1 cellular context compared by ENCODE assay signal in the genomic region with DNA sequence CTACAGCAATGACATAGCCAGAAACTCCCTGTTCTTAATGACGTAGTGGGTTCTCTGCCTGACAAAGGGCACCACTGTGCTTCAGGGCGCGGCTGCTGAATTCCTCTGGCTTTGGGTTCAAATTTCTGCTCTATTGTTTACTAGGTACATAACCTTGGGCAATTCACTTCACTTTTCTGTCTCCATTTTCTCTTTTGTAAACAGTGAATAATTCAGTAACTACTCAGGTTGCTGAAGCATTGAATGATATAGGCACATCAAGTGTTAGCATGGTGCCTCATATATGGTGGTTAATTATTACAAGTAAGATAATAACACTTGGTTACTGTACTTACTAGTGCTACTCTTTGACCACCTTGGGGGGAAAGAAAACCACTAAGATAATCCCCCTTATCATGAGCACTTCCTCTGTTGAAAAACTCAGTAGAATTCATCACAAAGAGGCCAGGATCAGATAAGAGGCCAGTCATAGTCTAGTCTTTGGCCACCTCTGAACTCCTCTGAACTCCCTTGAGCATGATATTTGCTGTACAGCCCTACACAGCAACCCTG.
TF ChIP-seq lines count a peak whose summit lies in the region.

No MANE protein-coding gene starts in this region.

TF ChIP-seq in HepG2, 621 proteins besides CTCF, POLR2A, EP300 and RAD21 (continued from another document and continues in another):
- TF ChIP-seq, protein P1, sequence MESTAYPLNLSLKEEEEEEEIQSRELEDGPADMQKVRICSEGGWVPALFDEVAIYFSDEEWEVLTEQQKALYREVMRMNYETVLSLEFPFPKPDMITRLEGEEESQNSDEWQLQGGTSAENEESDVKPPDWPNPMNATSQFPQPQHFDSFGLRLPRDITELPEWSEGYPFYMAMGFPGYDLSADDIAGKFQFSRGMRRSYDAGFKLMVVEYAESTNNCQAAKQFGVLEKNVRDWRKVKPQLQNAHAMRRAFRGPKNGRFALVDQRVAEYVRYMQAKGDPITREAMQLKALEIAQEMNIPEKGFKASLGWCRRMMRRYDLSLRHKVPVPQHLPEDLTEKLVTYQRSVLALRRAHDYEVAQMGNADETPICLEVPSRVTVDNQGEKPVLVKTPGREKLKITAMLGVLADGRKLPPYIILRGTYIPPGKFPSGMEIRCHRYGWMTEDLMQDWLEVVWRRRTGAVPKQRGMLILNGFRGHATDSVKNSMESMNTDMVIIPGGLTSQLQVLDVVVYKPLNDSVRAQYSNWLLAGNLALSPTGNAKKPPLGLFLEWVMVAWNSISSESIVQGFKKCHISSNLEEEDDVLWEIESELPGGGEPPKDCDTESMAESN (CRISPR knock-in tag; conservative IDR thresholded peaks at IDR 0.05): 0 out of 2 replicates have a peak, but pooled peaks have one; percentile 29
- TF ChIP-seq PCBP2 (optimal IDR thresholded peaks at IDR 0.05; ENCODE audit: low read depth, low read length, poor library complexity, severe bottlenecking) (no peak), IKZF4 (CRISPR knock-in tag; IDR thresholded peaks at IDR 0.05; ENCODE audit: borderline replicate concordance, low read depth, not compliant biosample characterization) (no peak), ZNF557 (CRISPR knock-in tag; IDR thresholded peaks at IDR 0.05) (no peak), ZNF878 (CRISPR knock-in tag; IDR thresholded peaks at IDR 0.05) (peak; percentile 78; the same call in 1 of the 2 replicates), GABPA (IDR thresholded peaks at IDR 0.05; ENCODE audit: low read depth, low read length) (no peak), GABPA (CRISPR knock-in tag; IDR thresholded peaks at IDR 0.05; ENCODE audit: low read depth) (no peak), ZNF570 (CRISPR knock-in tag; IDR thresholded peaks at IDR 0.05; ENCODE audit: borderline replicate concordance) (no peak), ZNF564 (CRISPR knock-in tag; IDR thresholded peaks at IDR 0.05) (peak; percentile 28; the same call in 1 of the 2 replicates), ZNF136 (CRISPR knock-in tag; IDR thresholded peaks at IDR 0.05; ENCODE audit: low read depth) (no peak), REXO4 (CRISPR knock-in tag; IDR thresholded peaks at IDR 0.05; ENCODE audit: borderline replicate concordance) (no peak), ARNTL (CRISPR knock-in tag; IDR thresholded peaks at IDR 0.05) (no peak), ZNF230 (CRISPR knock-in tag; IDR thresholded peaks at IDR 0.05) (no peak), MTF1 (CRISPR knock-in tag; IDR thresholded peaks at IDR 0.05) (no peak), MYC (CRISPR knock-in tag; IDR thresholded peaks at IDR 0.05; ENCODE audit: borderline replicate concordance) (no peak), TSC22D2 (CRISPR knock-in tag; IDR thresholded peaks at IDR 0.05; ENCODE audit: borderline replicate concordance) (no peak), ZNF547 (CRISPR knock-in tag; IDR thresholded peaks at IDR 0.05) (no peak), ZNF251 (CRISPR knock-in tag; IDR thresholded peaks at IDR 0.05) (no peak), ARNT (IDR thresholded peaks at IDR 0.05) (no peak), DNMT3B (CRISPR knock-in tag; conservative IDR thresholded peaks at IDR 0.05) (no peak)
- TF ChIP-seq, protein P2, sequence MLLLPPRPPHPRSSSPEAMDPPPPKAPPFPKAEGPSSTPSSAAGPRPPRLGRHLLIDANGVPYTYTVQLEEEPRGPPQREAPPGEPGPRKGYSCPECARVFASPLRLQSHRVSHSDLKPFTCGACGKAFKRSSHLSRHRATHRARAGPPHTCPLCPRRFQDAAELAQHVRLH (CRISPR knock-in tag; IDR thresholded peaks at IDR 0.05; ENCODE audit: borderline replicate concordance, low read depth): no peak
- TF ChIP-seq, protein P3, sequence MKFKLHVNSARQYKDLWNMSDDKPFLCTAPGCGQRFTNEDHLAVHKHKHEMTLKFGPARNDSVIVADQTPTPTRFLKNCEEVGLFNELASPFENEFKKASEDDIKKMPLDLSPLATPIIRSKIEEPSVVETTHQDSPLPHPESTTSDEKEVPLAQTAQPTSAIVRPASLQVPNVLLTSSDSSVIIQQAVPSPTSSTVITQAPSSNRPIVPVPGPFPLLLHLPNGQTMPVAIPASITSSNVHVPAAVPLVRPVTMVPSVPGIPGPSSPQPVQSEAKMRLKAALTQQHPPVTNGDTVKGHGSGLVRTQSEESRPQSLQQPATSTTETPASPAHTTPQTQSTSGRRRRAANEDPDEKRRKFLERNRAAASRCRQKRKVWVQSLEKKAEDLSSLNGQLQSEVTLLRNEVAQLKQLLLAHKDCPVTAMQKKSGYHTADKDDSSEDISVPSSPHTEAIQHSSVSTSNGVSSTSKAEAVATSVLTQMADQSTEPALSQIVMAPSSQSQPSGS (CRISPR knock-in tag; IDR thresholded peaks at IDR 0.05): peak; percentile 91
- TF ChIP-seq, protein P4, sequence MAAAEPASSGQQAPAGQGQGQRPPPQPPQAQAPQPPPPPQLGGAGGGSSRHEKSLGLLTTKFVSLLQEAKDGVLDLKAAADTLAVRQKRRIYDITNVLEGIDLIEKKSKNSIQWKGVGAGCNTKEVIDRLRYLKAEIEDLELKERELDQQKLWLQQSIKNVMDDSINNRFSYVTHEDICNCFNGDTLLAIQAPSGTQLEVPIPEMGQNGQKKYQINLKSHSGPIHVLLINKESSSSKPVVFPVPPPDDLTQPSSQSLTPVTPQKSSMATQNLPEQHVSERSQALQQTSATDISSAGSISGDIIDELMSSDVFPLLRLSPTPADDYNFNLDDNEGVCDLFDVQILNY (CRISPR knock-in tag; conservative IDR thresholded peaks at IDR 0.05): no peak
- TF ChIP-seq, protein P5, sequence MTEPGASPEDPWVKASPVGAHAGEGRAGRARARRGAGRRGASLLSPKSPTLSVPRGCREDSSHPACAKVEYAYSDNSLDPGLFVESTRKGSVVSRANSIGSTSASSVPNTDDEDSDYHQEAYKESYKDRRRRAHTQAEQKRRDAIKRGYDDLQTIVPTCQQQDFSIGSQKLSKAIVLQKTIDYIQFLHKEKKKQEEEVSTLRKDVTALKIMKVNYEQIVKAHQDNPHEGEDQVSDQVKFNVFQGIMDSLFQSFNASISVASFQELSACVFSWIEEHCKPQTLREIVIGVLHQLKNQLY (CRISPR knock-in tag; IDR thresholded peaks at IDR 0.05): peak; percentile 68
- TF ChIP-seq, protein P6, sequence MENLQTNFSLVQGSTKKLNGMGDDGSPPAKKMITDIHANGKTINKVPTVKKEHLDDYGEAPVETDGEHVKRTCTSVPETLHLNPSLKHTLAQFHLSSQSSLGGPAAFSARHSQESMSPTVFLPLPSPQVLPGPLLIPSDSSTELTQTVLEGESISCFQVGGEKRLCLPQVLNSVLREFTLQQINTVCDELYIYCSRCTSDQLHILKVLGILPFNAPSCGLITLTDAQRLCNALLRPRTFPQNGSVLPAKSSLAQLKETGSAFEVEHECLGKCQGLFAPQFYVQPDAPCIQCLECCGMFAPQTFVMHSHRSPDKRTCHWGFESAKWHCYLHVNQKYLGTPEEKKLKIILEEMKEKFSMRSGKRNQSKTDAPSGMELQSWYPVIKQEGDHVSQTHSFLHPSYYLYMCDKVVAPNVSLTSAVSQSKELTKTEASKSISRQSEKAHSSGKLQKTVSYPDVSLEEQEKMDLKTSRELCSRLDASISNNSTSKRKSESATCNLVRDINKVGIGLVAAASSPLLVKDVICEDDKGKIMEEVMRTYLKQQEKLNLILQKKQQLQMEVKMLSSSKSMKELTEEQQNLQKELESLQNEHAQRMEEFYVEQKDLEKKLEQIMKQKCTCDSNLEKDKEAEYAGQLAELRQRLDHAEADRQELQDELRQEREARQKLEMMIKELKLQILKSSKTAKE (CRISPR knock-in tag; IDR thresholded peaks at IDR 0.05; ENCODE audit: borderline replicate concordance): peak; percentile 73; the same call in 1 of the 2 replicates
- TF ChIP-seq, protein P7, sequence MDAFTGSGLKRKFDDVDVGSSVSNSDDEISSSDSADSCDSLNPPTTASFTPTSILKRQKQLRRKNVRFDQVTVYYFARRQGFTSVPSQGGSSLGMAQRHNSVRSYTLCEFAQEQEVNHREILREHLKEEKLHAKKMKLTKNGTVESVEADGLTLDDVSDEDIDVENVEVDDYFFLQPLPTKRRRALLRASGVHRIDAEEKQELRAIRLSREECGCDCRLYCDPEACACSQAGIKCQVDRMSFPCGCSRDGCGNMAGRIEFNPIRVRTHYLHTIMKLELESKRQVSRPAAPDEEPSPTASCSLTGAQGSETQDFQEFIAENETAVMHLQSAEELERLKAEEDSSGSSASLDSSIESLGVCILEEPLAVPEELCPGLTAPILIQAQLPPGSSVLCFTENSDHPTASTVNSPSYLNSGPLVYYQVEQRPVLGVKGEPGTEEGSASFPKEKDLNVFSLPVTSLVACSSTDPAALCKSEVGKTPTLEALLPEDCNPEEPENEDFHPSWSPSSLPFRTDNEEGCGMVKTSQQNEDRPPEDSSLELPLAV (CRISPR knock-in tag; conservative IDR thresholded peaks at IDR 0.05; ENCODE audit: low read depth): no peak
- TF ChIP-seq, protein P8, sequence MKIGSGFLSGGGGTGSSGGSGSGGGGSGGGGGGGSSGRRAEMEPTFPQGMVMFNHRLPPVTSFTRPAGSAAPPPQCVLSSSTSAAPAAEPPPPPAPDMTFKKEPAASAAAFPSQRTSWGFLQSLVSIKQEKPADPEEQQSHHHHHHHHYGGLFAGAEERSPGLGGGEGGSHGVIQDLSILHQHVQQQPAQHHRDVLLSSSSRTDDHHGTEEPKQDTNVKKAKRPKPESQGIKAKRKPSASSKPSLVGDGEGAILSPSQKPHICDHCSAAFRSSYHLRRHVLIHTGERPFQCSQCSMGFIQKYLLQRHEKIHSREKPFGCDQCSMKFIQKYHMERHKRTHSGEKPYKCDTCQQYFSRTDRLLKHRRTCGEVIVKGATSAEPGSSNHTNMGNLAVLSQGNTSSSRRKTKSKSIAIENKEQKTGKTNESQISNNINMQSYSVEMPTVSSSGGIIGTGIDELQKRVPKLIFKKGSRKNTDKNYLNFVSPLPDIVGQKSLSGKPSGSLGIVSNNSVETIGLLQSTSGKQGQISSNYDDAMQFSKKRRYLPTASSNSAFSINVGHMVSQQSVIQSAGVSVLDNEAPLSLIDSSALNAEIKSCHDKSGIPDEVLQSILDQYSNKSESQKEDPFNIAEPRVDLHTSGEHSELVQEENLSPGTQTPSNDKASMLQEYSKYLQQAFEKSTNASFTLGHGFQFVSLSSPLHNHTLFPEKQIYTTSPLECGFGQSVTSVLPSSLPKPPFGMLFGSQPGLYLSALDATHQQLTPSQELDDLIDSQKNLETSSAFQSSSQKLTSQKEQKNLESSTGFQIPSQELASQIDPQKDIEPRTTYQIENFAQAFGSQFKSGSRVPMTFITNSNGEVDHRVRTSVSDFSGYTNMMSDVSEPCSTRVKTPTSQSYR (CRISPR knock-in tag; IDR thresholded peaks at IDR 0.05; ENCODE audit: borderline replicate concordance): peak; percentile 43; the same call in 1 of the 2 replicates
- TF ChIP-seq, protein P9, sequence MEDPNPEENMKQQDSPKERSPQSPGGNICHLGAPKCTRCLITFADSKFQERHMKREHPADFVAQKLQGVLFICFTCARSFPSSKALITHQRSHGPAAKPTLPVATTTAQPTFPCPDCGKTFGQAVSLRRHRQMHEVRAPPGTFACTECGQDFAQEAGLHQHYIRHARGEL (CRISPR knock-in tag; IDR thresholded peaks at IDR 0.05): no peak
- TF ChIP-seq, protein P10, sequence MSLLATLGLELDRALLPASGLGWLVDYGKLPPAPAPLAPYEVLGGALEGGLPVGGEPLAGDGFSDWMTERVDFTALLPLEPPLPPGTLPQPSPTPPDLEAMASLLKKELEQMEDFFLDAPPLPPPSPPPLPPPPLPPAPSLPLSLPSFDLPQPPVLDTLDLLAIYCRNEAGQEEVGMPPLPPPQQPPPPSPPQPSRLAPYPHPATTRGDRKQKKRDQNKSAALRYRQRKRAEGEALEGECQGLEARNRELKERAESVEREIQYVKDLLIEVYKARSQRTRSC (CRISPR knock-in tag; IDR thresholded peaks at IDR 0.05; ENCODE audit: low read depth): no peak
- TF ChIP-seq, protein P11, sequence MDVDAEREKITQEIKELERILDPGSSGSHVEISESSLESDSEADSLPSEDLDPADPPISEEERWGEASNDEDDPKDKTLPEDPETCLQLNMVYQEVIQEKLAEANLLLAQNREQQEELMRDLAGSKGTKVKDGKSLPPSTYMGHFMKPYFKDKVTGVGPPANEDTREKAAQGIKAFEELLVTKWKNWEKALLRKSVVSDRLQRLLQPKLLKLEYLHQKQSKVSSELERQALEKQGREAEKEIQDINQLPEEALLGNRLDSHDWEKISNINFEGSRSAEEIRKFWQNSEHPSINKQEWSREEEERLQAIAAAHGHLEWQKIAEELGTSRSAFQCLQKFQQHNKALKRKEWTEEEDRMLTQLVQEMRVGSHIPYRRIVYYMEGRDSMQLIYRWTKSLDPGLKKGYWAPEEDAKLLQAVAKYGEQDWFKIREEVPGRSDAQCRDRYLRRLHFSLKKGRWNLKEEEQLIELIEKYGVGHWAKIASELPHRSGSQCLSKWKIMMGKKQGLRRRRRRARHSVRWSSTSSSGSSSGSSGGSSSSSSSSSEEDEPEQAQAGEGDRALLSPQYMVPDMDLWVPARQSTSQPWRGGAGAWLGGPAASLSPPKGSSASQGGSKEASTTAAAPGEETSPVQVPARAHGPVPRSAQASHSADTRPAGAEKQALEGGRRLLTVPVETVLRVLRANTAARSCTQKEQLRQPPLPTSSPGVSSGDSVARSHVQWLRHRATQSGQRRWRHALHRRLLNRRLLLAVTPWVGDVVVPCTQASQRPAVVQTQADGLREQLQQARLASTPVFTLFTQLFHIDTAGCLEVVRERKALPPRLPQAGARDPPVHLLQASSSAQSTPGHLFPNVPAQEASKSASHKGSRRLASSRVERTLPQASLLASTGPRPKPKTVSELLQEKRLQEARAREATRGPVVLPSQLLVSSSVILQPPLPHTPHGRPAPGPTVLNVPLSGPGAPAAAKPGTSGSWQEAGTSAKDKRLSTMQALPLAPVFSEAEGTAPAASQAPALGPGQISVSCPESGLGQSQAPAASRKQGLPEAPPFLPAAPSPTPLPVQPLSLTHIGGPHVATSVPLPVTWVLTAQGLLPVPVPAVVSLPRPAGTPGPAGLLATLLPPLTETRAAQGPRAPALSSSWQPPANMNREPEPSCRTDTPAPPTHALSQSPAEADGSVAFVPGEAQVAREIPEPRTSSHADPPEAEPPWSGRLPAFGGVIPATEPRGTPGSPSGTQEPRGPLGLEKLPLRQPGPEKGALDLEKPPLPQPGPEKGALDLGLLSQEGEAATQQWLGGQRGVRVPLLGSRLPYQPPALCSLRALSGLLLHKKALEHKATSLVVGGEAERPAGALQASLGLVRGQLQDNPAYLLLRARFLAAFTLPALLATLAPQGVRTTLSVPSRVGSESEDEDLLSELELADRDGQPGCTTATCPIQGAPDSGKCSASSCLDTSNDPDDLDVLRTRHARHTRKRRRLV (CRISPR knock-in tag; IDR thresholded peaks at IDR 0.05): no peak
- TF ChIP-seq, protein P12, sequence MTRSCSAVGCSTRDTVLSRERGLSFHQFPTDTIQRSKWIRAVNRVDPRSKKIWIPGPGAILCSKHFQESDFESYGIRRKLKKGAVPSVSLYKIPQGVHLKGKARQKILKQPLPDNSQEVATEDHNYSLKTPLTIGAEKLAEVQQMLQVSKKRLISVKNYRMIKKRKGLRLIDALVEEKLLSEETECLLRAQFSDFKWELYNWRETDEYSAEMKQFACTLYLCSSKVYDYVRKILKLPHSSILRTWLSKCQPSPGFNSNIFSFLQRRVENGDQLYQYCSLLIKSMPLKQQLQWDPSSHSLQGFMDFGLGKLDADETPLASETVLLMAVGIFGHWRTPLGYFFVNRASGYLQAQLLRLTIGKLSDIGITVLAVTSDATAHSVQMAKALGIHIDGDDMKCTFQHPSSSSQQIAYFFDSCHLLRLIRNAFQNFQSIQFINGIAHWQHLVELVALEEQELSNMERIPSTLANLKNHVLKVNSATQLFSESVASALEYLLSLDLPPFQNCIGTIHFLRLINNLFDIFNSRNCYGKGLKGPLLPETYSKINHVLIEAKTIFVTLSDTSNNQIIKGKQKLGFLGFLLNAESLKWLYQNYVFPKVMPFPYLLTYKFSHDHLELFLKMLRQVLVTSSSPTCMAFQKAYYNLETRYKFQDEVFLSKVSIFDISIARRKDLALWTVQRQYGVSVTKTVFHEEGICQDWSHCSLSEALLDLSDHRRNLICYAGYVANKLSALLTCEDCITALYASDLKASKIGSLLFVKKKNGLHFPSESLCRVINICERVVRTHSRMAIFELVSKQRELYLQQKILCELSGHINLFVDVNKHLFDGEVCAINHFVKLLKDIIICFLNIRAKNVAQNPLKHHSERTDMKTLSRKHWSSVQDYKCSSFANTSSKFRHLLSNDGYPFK (CRISPR knock-in tag; IDR thresholded peaks at IDR 0.05; ENCODE audit: borderline replicate concordance): no peak
